In the genomic region with DNA sequence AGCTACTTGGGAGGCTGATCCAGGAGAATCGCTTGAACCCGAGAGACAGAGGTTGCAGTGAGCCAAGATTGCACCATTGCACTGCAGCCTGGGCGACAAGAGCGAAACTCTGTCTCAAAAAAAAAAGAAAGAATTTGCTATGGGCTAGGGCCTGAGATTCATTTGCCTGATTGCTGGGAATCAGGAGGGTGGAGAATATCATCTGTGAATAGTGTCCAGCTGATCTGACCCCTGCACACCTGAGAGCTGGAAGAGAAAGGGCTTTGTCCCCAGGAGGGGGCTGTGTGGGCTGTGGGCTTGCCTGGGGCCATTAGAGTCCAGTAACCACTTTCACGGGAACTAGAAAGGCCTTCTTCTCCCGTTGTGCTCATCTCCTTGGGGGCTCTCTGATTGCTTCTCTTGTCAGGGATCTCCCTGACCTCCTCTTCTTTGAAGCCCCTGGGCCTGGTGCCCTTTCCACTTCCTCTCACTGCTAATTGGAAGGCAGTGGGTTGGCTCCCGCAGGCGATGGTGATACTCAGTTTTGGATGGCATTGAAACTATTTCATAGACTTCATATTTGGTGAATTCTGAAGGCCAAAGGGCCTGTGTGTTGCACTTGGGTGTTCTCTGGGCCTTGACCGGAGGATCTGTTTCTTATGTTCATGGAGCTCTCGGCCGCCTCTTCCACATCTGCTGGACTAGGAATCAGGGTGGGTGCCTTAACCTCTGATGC, we compare ENCODE assay signal across 22 cellular contexts.
DNase-seq lines count a peak whose midpoint lies in the region; ATAC-seq and TF ChIP-seq lines count a peak whose summit lies in the region.
"Had no signal": no experiment of that assay in that cellular context is flagged by ENCODE, and none has a peak within 500 bp of the region (broad histone marks: within the 10 kb centered on the region; RNA-seq: fewer than 3 reads in every experiment).

No MANE protein-coding gene starts in this region.

- H3K14ac ChIP-seq in neuronal stem cell (ENCODE audit: low read length): no peak overlapping the region

- H3K27ac ChIP-seq in neuronal stem cell (replicated peaks; ENCODE audit: low read length) (no peak overlapping the region), PC-9 (no peak overlapping the region), uterus (no peak overlapping the region)
- H3K27ac ChIP-seq: 22Rv1, BLaER1, C4-2B, GM23248 had no signal

- H3F3A ChIP-seq in PC-9 (ENCODE audit: insufficient read depth, low read depth): peaks cover 26% of the 10 kb centered on the region; the same call in 1 of the 2 replicates

- POLR2A ChIA-PET in activated B cell treated with CpG ODN at 0.5 μM for 24 hours (lab: Charles Lee) (interaction anchor here (0.7 kb wide), 1 partner anchor 61 kb away, joined by 3 read pairs; no protein-coding TSS in a partner anchor), PC-9 (lab: Charles Lee; ENCODE audit: unreplicated experiment) (no interaction called here)

- H2AFZ ChIP-seq in neuronal stem cell (ENCODE audit: low read length) (peak overlapping the region; percentile 19), PC-9 (no peak overlapping the region)
- H2AFZ ChIP-seq: GM23248 had no signal

- H3K27me3 ChIP-seq in neuronal stem cell (ENCODE audit: control insufficient read depth in 3 of 3, insufficient read depth in 3 of 3, low read depth in 1 of 3, low read length in 3 of 3) (no peaks in the 10 kb centered on the region), PC-9 (ENCODE audit: insufficient read depth, low read depth) (no peaks in the 10 kb centered on the region), uterus (no peaks in the 10 kb centered on the region)
- H3K27me3 ChIP-seq: BLaER1 had no signal

- H3K9ac ChIP-seq in neuronal stem cell (ENCODE audit: low read depth, low read length, poor library complexity): no peak overlapping the region
- H3K9ac ChIP-seq: BLaER1, GM23248 had no signal

- no peak for TF ChIP-seq POLR2A in uterus (IDR thresholded peaks at IDR 0.05)

- H3K4me1 ChIP-seq in neuronal stem cell (ENCODE audit: control insufficient read depth in 2 of 2, insufficient read depth in 1 of 2, low read depth in 1 of 2, low read length in 2 of 2) (peaks cover 8 to 12% of the 10 kb centered on the region in 2 donors), PC-9 (replicated peaks; ENCODE audit: insufficient read depth) (no peaks in the 10 kb centered on the region), uterus (no peaks in the 10 kb centered on the region)

- H4K8ac ChIP-seq in neuronal stem cell (ENCODE audit: low read depth, low read length): no peak overlapping the region

- H3K27ac Mint-ChIP-seq in activated naive CD8-positive, alpha-beta T cell treated with anti-CD3 and anti-CD28 coated beads for 36 hours: peak overlapping the region; percentile 11
- no peak overlapping the region for H3K27ac Mint-ChIP-seq in activated naive CD8-positive, alpha-beta T cell treated with anti-CD3 and anti-CD28 coated beads, Interleukin-2, amount 50 U/mL, for 24 hours
- peak overlapping the region; percentile 9 for H3K27ac Mint-ChIP-seq in activated B cell treated with CpG ODN at 0.5 μM for 24 hours
- peak overlapping the region; percentile 60 for H3K27ac Mint-ChIP-seq in progenitor cell of endocrine pancreas
- H3K27ac Mint-ChIP-seq: B cell; CD4-positive, CD25-positive, alpha-beta regulatory T cell; CD8-positive, alpha-beta T cell had no signal

- no peak overlapping the region for H2BK120ac ChIP-seq in neuronal stem cell (ENCODE audit: low read depth, low read length)

- no peak overlapping the region for H4K91ac ChIP-seq in neuronal stem cell (ENCODE audit: low read depth, low read length, poor library complexity)

- H3K4me2 ChIP-seq in neuronal stem cell (ENCODE audit: insufficient read depth, low read length, poor library complexity, severe bottlenecking): no peak overlapping the region
- H3K4me2 ChIP-seq in PC-9: no peak overlapping the region
- H3K4me2 ChIP-seq: BLaER1 had no signal

- no peak for ATAC-seq in activated naive CD8-positive, alpha-beta T cell treated with anti-CD3 and anti-CD28 coated beads, Interleukin-2, amount 50 U/mL, for 24 hours
- ATAC-seq in activated B cell treated with CpG ODN at 0.5 μM for 24 hours (ENCODE audit: low read depth) (no peak), HG02571 (IDR thresholded peaks at IDR 0.05; ENCODE audit: unreplicated experiment) (no peak)
- ATAC-seq: CD8-positive, alpha-beta T cell; GM12878; HCT116 had no signal

- H3K36me3 Mint-ChIP-seq in activated naive CD8-positive, alpha-beta T cell treated with anti-CD3 and anti-CD28 coated beads for 36 hours: no peaks in the 10 kb centered on the region
- no peaks in the 10 kb centered on the region for H3K36me3 Mint-ChIP-seq in activated naive CD8-positive, alpha-beta T cell treated with anti-CD3 and anti-CD28 coated beads, Interleukin-2, amount 50 U/mL, for 24 hours (ENCODE audit: low read depth)
- H3K36me3 Mint-ChIP-seq in activated B cell treated with CpG ODN at 0.5 μM for 24 hours (ENCODE audit: low read depth): no peaks in the 10 kb centered on the region
- no peaks in the 10 kb centered on the region for H3K36me3 Mint-ChIP-seq in progenitor cell of endocrine pancreas (ENCODE audit: insufficient read depth)
- H3K36me3 Mint-ChIP-seq: CD4-positive, CD25-positive, alpha-beta regulatory T cell; CD8-positive, alpha-beta T cell had no signal

- H3K79me1 ChIP-seq in neuronal stem cell (ENCODE audit: low read depth, low read length): no peaks in the 10 kb centered on the region

- no peak overlapping the region for H3K18ac ChIP-seq in neuronal stem cell (ENCODE audit: low read length)

- H3K9me3 Mint-ChIP-seq in activated naive CD8-positive, alpha-beta T cell treated with anti-CD3 and anti-CD28 coated beads for 36 hours: no peaks in the 10 kb centered on the region
- H3K9me3 Mint-ChIP-seq in activated naive CD8-positive, alpha-beta T cell treated with anti-CD3 and anti-CD28 coated beads, Interleukin-2, amount 50 U/mL, for 24 hours: no peaks in the 10 kb centered on the region
- H3K9me3 Mint-ChIP-seq in activated B cell treated with CpG ODN at 0.5 μM for 24 hours (no peaks in the 10 kb centered on the region), progenitor cell of endocrine pancreas (ENCODE audit: low read depth) (no peaks in the 10 kb centered on the region)
- H3K9me3 Mint-ChIP-seq: CD8-positive, alpha-beta T cell; H9 had no signal

- H3K4me3 ChIP-seq in neuronal stem cell (ENCODE audit: low read length in 2 of 2): no peak overlapping the region
- H3K4me3 ChIP-seq in PC-9: no peak overlapping the region
- no peak overlapping the region for H3K4me3 ChIP-seq in uterus
- H3K4me3 ChIP-seq: BLaER1, GM12878, GM23248 had no signal

- no peaks in the 10 kb centered on the region for H3K36me3 ChIP-seq in neuronal stem cell (replicated peaks in 1 of 2; ENCODE audit: control insufficient read depth in 2 of 2, insufficient read depth in 2 of 2, low read length in 2 of 2)
- H3K36me3 ChIP-seq in PC-9 (ENCODE audit: low read depth): no peaks in the 10 kb centered on the region
- no peaks in the 10 kb centered on the region for H3K36me3 ChIP-seq in uterus
- H3K36me3 ChIP-seq: BLaER1 had no signal

- H3K23ac ChIP-seq in neuronal stem cell (ENCODE audit: low read depth, low read length, poor library complexity): no peak overlapping the region

- intact Hi-C loops in activated B cell treated with CpG ODN at 0.5 μM for 24 hours (cut with micrococcal nuclease): no loop called here
- intact Hi-C loops in PC-9 (cut with micrococcal nuclease; ENCODE audit: unreplicated experiment): no loop called here
- intact Hi-C loops in uterus (cut with DNase I; ENCODE audit: low total_unique reads): no loop called here

- H2AK5ac ChIP-seq in neuronal stem cell (ENCODE audit: low read depth, low read length): no peak overlapping the region

- no peak overlapping the region for H2BK12ac ChIP-seq in neuronal stem cell (ENCODE audit: low read length)

- no peaks in the 10 kb centered on the region for H3K9me2 ChIP-seq in PC-9 (ENCODE audit: insufficient read depth)

- DNase-seq in activated naive CD8-positive, alpha-beta T cell treated with anti-CD3 and anti-CD28 coated beads for 36 hours: no peak
- no peak for DNase-seq in activated naive CD8-positive, alpha-beta T cell treated with anti-CD3 and anti-CD28 coated beads, Interleukin-2, amount 50 U/mL, for 24 hours
- DNase-seq in activated B cell treated with CpG ODN at 0.5 μM for 24 hours: no peak
- DNase-seq in neuronal stem cell (ENCODE audit: low spot score): no peak
- no peak for DNase-seq in progenitor cell of endocrine pancreas (ENCODE audit: low spot score, unreplicated experiment)
- no peak for DNase-seq in PC-9
- DNase-seq in uterus: no peak
- DNase-seq: CD4-positive, CD25-positive, alpha-beta regulatory T cell; CD8-positive, alpha-beta T cell; DMS 273 treated with DMSO at 0.1 percent for 48 hours; DMS79; EL; GDM1; GM23248; H9 had no signal

- H2BK5ac ChIP-seq in neuronal stem cell (ENCODE audit: low read length): no peak overlapping the region

- no peak overlapping the region for H2BK15ac ChIP-seq in neuronal stem cell (ENCODE audit: low read length)

- H3K4ac ChIP-seq in neuronal stem cell (ENCODE audit: low read length): no peak overlapping the region

- no peaks in the 10 kb centered on the region for H3K27me3 Mint-ChIP-seq in activated naive CD8-positive, alpha-beta T cell treated with anti-CD3 and anti-CD28 coated beads for 36 hours
- H3K27me3 Mint-ChIP-seq in activated naive CD8-positive, alpha-beta T cell treated with anti-CD3 and anti-CD28 coated beads, Interleukin-2, amount 50 U/mL, for 24 hours: peaks cover 3% of the 10 kb centered on the region
- H3K27me3 Mint-ChIP-seq in activated B cell treated with CpG ODN at 0.5 μM for 24 hours: no peaks in the 10 kb centered on the region
- no peaks in the 10 kb centered on the region for H3K27me3 Mint-ChIP-seq in progenitor cell of endocrine pancreas
- H3K27me3 Mint-ChIP-seq: B cell; CD4-positive, CD25-positive, alpha-beta regulatory T cell had no signal

- WGBS in neuronal stem cell (ENCODE audit: extremely low coverage in 2 of 2, insufficient read length in 2 of 2, insufficient replicate concordance in 1 of 2), 2 donors: no CpG with 5 or more reads among the region's 11 CpGs

- H3K4me1 Mint-ChIP-seq in activated naive CD8-positive, alpha-beta T cell treated with anti-CD3 and anti-CD28 coated beads for 36 hours: peaks cover 9% of the 10 kb centered on the region
- peaks cover 14% of the 10 kb centered on the region for H3K4me1 Mint-ChIP-seq in activated naive CD8-positive, alpha-beta T cell treated with anti-CD3 and anti-CD28 coated beads, Interleukin-2, amount 50 U/mL, for 24 hours
- peaks cover 13% of the 10 kb centered on the region for H3K4me1 Mint-ChIP-seq in activated B cell treated with CpG ODN at 0.5 μM for 24 hours
- peaks cover 24% of the 10 kb centered on the region for H3K4me1 Mint-ChIP-seq in progenitor cell of endocrine pancreas (ENCODE audit: low read depth)
- H3K4me1 Mint-ChIP-seq: CD4-positive, CD25-positive, alpha-beta regulatory T cell had no signal

- no peak for TF ChIP-seq CTCF in activated B cell treated with CpG ODN at 0.5 μM for 24 hours (IDR thresholded peaks at IDR 0.05)
- TF ChIP-seq CTCF in progenitor cell of endocrine pancreas (IDR thresholded peaks at IDR 0.05; ENCODE audit: unreplicated experiment): no peak
- TF ChIP-seq CTCF in PC-9 (conservative IDR thresholded peaks at IDR 0.05): no peak
- TF ChIP-seq CTCF in uterus (IDR thresholded peaks at IDR 0.05): no peak

- no peaks in the 10 kb centered on the region for H3K79me2 ChIP-seq in PC-9 (ENCODE audit: low read depth)

- CTCF ChIA-PET in activated B cell treated with CpG ODN at 0.5 μM for 24 hours (lab: Charles Lee): no interaction called here
- CTCF ChIA-PET in PC-9 (lab: Charles Lee): interaction anchor here (0.7 kb wide), 1 partner anchor 104 kb away, joined by 3 read pairs; no protein-coding TSS in a partner anchor

- H3K4me3 Mint-ChIP-seq in activated naive CD8-positive, alpha-beta T cell treated with anti-CD3 and anti-CD28 coated beads for 36 hours: no peak overlapping the region
- H3K4me3 Mint-ChIP-seq in activated naive CD8-positive, alpha-beta T cell treated with anti-CD3 and anti-CD28 coated beads, Interleukin-2, amount 50 U/mL, for 24 hours: no peak overlapping the region
- H3K4me3 Mint-ChIP-seq in activated B cell treated with CpG ODN at 0.5 μM for 24 hours: no peak overlapping the region
- H3K4me3 Mint-ChIP-seq in progenitor cell of endocrine pancreas (ENCODE audit: low read depth): no peak overlapping the region
- H3K4me3 Mint-ChIP-seq: B cell; CD4-positive, CD25-positive, alpha-beta regulatory T cell; CD8-positive, alpha-beta T cell; H9 had no signal

- no peaks in the 10 kb centered on the region for H4K20me1 ChIP-seq in PC-9 (ENCODE audit: insufficient read depth)
- H4K20me1 ChIP-seq: BLaER1 had no signal

- peaks cover 0 to 2% of the 10 kb centered on the region in 2 donors for H3K9me3 ChIP-seq in neuronal stem cell (replicated peaks in 1 of 2; ENCODE audit: control insufficient read depth in 2 of 2, insufficient read depth in 1 of 2, low read depth in 1 of 2, low read length in 2 of 2)
- no peaks in the 10 kb centered on the region for H3K9me3 ChIP-seq in PC-9 (ENCODE audit: insufficient read depth, low read depth)
- H3K9me3 ChIP-seq in uterus: no peaks in the 10 kb centered on the region
- H3K9me3 ChIP-seq: BLaER1 had no signal

- no TSS peak for BruUV-seq in PC-9 (replicated peaks; lab: Mats Ljungman, UMichigan)
